Comparison of ENCODE assay signal across 9 cellular contexts in genomic region chr15:50148362-50148963, GRCh38. TPM values are rescaled to one million over a fixed set of nuclear protein-coding genes. Genes with fewer than 3 reads are reported as not detected.
A peak's percentile ranks its signal among the peaks of the same experiment; 100 is the strongest.
DNase-seq lines count a peak whose midpoint lies in the region; ATAC-seq and TF ChIP-seq lines count a peak whose summit lies in the region.
"Had no signal": no experiment of that assay in that cellular context is flagged by ENCODE, and none has a peak within 500 bp of the region (broad histone marks: within the 10 kb centered on the region; RNA-seq: fewer than 3 reads in every experiment).

No MANE protein-coding gene starts in this region.

- in situ Hi-C loops in HAP-1 (cut with MboI; ENCODE audit: low sequenced_read_pairs), result loop anchor here (10.0 kb wide), 2 partner anchors 914 to 1284 kb away; no protein-coding TSS in a partner anchor

- H3K27me3 ChIP-seq in HAP-1 (ENCODE audit: low read depth) (no peaks in the 10 kb centered on the region), SJCRH30 (no peaks in the 10 kb centered on the region), foreskin keratinocyte (no peaks in the 10 kb centered on the region)

- DNase-seq in A172 (ENCODE audit: low spot score), result peak; percentile 76
- DNase-seq in HAP-1 (ENCODE audit: low spot score in 2 of 2), result peak; percentile 85 to 95
- DNase-seq in SJCRH30, result peak; percentile 65 to 82
- DNase-seq in foreskin keratinocyte, result peak in 1 of 2 donors; percentile 74
- DNase-seq in NCI-H1436 treated with DMSO at 0.1 percent for 48 hours (lab: John Stamatoyannopoulos, UW), result no peak
- no peak for DNase-seq in NCI-H345 (lab: John Stamatoyannopoulos, UW)
- DNase-seq: DND-41 had no signal

- peak; percentile 92 for TF ChIP-seq CTCF in foreskin keratinocyte (conservative IDR thresholded peaks at IDR 0.05)

- H3K27ac ChIP-seq in SJCRH30 (no peak overlapping the region), foreskin keratinocyte (no peak overlapping the region)

- H3K9me3 ChIP-seq in HAP-1 (no peaks in the 10 kb centered on the region), SJCRH30 (replicated peaks) (no peaks in the 10 kb centered on the region)

- H3K4me1 ChIP-seq in HAP-1 (peaks cover 6% of the 10 kb centered on the region), SJCRH30 (peaks cover 8% of the 10 kb centered on the region), foreskin keratinocyte (no peaks in the 10 kb centered on the region)

- no peak overlapping the region for H3K4me3 ChIP-seq in HAP-1
- H3K4me3 ChIP-seq in SJCRH30, result no peak overlapping the region

- peak; percentile 85 for ATAC-seq in foreskin keratinocyte
- no peak for ATAC-seq in GM18870 (IDR thresholded peaks at IDR 0.05; ENCODE audit: unreplicated experiment)
- no peak for ATAC-seq in HG03025 (IDR thresholded peaks at IDR 0.05; ENCODE audit: low FRiP score, unreplicated experiment)

- H3K36me3 ChIP-seq in HAP-1 (replicated peaks), result no peaks in the 10 kb centered on the region
- H3K36me3 ChIP-seq in SJCRH30, result no peaks in the 10 kb centered on the region

RNA-seq across cellular contexts. Expression of gene ATP8B4, which starts 29.4 kb away (rescaled TPM):
- 0.10 and 0.34 TPM in 2 replicates for total RNA-seq in A172 (2014; rRNA removed; shearing (Covaris generic))
- 14.4 and 14.7 TPM in 2 replicates for total RNA-seq in SJCRH30 (2014; rRNA removed; shearing (Covaris generic))
- not detected in 2 replicates for total RNA-seq in foreskin keratinocyte
- polyA plus RNA-seq in foreskin keratinocyte, result not detected in 2 replicates

RNA-seq across cellular contexts. Expression of gene SLC27A2, which starts 33.5 kb away (rescaled TPM):
- total RNA-seq in A172 (2014; rRNA removed; shearing (Covaris generic)), result not detected in 2 replicates
- total RNA-seq in SJCRH30 (2014; rRNA removed; shearing (Covaris generic)), result not detected in 2 replicates
- total RNA-seq in foreskin keratinocyte, result 0.07 and 0.11 TPM in 2 replicates
- polyA plus RNA-seq in foreskin keratinocyte, result 0.03 and 0.10 TPM in 2 replicates

Comparison
In these comparisons a context has a peak if more than half of its experiments do, and no peak if none do; other contexts are left out.
1. DNase-seq: peak in A172 (single experiment), HAP-1 (2 of 2) and SJCRH30 (2 of 2); none in NCI-H1436 treated with DMSO at 0.1 percent for 48 hours (single experiment) and NCI-H345 (single experiment).
2. RNA of gene ATP8B4, which starts 29.4 kb away (total RNA-seq): 14.4 to 14.7 TPM in SJCRH30; 0.10 to 0.34 TPM in A172 and not detected in foreskin keratinocyte; every median in the first group is over 10 times any median in the second.